In the genomic region with DNA sequence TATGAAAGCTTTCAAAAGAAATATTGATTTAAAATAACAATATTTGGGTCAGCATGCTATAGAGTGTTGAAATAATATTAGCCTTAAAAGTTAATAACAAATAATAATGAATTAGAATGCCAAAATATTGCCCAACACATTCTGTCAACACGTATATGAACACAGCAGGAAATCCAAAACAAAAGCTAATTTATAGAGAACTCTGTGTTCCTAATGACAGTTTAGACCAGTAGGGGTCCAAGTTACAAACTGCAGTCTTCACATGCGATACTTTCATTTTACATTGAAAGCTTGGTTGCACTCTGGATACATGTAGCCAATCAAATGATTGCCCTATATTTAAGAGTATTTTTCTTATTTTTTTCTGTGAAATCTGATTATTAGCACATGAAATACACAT, we compare ENCODE assay signal across 1 cellular context.
TF ChIP-seq lines count a peak whose summit lies in the region.

No MANE protein-coding gene starts in this region.

TF ChIP-seq in HepG2, 621 proteins besides CTCF, POLR2A, EP300 and RAD21 (continued from another document):
- no peak for TF ChIP-seq CENPT (CRISPR knock-in tag; IDR thresholded peaks at IDR 0.05; ENCODE audit: low read depth)
- TF ChIP-seq RAD51 (IDR thresholded peaks at IDR 0.05; ENCODE audit: borderline replicate concordance), result no peak
- TF ChIP-seq, protein P1, sequence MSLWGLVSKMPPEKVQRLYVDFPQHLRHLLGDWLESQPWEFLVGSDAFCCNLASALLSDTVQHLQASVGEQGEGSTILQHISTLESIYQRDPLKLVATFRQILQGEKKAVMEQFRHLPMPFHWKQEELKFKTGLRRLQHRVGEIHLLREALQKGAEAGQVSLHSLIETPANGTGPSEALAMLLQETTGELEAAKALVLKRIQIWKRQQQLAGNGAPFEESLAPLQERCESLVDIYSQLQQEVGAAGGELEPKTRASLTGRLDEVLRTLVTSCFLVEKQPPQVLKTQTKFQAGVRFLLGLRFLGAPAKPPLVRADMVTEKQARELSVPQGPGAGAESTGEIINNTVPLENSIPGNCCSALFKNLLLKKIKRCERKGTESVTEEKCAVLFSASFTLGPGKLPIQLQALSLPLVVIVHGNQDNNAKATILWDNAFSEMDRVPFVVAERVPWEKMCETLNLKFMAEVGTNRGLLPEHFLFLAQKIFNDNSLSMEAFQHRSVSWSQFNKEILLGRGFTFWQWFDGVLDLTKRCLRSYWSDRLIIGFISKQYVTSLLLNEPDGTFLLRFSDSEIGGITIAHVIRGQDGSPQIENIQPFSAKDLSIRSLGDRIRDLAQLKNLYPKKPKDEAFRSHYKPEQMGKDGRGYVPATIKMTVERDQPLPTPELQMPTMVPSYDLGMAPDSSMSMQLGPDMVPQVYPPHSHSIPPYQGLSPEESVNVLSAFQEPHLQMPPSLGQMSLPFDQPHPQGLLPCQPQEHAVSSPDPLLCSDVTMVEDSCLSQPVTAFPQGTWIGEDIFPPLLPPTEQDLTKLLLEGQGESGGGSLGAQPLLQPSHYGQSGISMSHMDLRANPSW (CRISPR knock-in tag; IDR thresholded peaks at IDR 0.05; ENCODE audit: borderline replicate concordance), result no peak
- TF ChIP-seq ZNF546 (CRISPR knock-in tag; conservative IDR thresholded peaks at IDR 0.05), result no peak
